ENCODE assay signal across 19 cellular contexts in the genomic region with DNA sequence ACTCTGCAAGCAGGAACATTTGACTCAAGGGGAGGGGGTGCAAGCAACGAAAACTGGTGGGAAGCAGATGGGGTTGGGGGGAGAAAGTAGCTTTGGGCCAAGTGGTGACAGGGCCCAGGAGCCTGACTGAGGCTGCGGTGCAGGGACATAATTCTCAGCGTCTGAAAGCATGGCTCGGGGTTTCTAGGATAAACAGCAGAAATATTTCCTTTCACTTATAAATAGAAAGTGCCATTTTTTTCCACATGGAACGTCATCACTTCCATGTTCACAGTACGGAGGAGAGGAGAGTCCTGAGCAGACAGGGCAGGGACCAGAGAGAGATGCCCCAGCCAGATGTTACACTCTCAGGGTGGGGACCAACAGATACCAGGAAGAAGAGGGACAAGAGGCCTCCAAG.
DNase-seq lines count a peak whose midpoint lies in the region; ATAC-seq and TF ChIP-seq lines count a peak whose summit lies in the region.
"Had no signal": no experiment of that assay in that cellular context is flagged by ENCODE, and none has a peak within 500 bp of the region (broad histone marks: within the 10 kb centered on the region; RNA-seq: fewer than 3 reads in every experiment).

No MANE protein-coding gene starts in this region.

- H3K27ac Mint-ChIP-seq in natural killer cell: no peak overlapping the region
- H3K27ac Mint-ChIP-seq: endodermal cell, H9, naive B cell had no signal

- H3K27me3 ChIP-seq in ACC112 (ENCODE audit: insufficient read depth, low read length) (no peaks in the 10 kb centered on the region), rectal smooth muscle tissue (ENCODE audit: control insufficient read depth, insufficient read depth, low read length) (no peaks in the 10 kb centered on the region)

- no peak for ATAC-seq in GM18868 (IDR thresholded peaks at IDR 0.05; ENCODE audit: unreplicated experiment)
- no peak for ATAC-seq in natural killer cell
- ATAC-seq: activated CD4-positive, CD25-positive, alpha-beta regulatory T cell treated with anti-CD3 and anti-CD28 coated beads, Interleukin-2, amount 50 U/mL, for 24 hours; SK-N-SH treated with all-trans-retinoic acid at 6 μM for 48 hours had no signal

- no peak overlapping the region for H2AFZ ChIP-seq in ACC112 (ENCODE audit: low read length, unreplicated experiment)

- H3K79me2 ChIP-seq in ACC112 (ENCODE audit: control insufficient read depth, insufficient read depth, low read length, unreplicated experiment): peaks cover 31% of the 10 kb centered on the region

- H3K27ac ChIP-seq in ACC112 (ENCODE audit: low read depth, low read length) (peak overlapping the region; percentile 99), rectal smooth muscle tissue (ENCODE audit: low read depth, low read length) (peak overlapping the region; percentile 27)

- H3K4me3 ChIP-seq in ACC112 (ENCODE audit: low read depth, low read length) (no peak overlapping the region), fibroblast of the aortic adventitia (ENCODE audit: low read depth, low read length) (no peak overlapping the region), rectal smooth muscle tissue (ENCODE audit: low read length) (no peak overlapping the region)

- no peak overlapping the region for H3K9ac ChIP-seq in rectal smooth muscle tissue (ENCODE audit: low read length)

- no peak overlapping the region for H3K4me3 Mint-ChIP-seq in natural killer cell
- H3K4me3 Mint-ChIP-seq: endodermal cell, H9, naive B cell had no signal

- TF ChIP-seq CTCF in fibroblast of the aortic adventitia (IDR thresholded peaks at IDR 0.05; ENCODE audit: insufficient read depth, low read length) (no peak), natural killer cell (IDR thresholded peaks at IDR 0.05) (no peak)

- peaks cover 4% of the 10 kb centered on the region in 2 donors for H3K27me3 Mint-ChIP-seq in natural killer cell (ENCODE audit: low read depth in 2 of 2)

- peaks cover 17 to 31% of the 10 kb centered on the region in 2 donors for H3K4me1 Mint-ChIP-seq in natural killer cell

- H3K36me3 ChIP-seq in ACC112 (ENCODE audit: insufficient read depth, low read length): peaks cover 8% of the 10 kb centered on the region
- H3K36me3 ChIP-seq in rectal smooth muscle tissue (ENCODE audit: control insufficient read depth, insufficient read depth, low read length): no peaks in the 10 kb centered on the region

- H3K4me1 ChIP-seq in ACC112 (ENCODE audit: control insufficient read depth, insufficient read depth, low read length, unreplicated experiment): peaks cover 40% of the 10 kb centered on the region
- peaks cover 19% of the 10 kb centered on the region for H3K4me1 ChIP-seq in rectal smooth muscle tissue (ENCODE audit: control insufficient read depth, insufficient read depth, low read length)

- no peaks in the 10 kb centered on the region for H3K36me3 Mint-ChIP-seq in natural killer cell
- H3K36me3 Mint-ChIP-seq: naive B cell had no signal

- intact Hi-C loops in natural killer cell (cut with micrococcal nuclease): no loop called here

- H3K9me3 Mint-ChIP-seq in natural killer cell: no peaks in the 10 kb centered on the region
- H3K9me3 Mint-ChIP-seq: endodermal cell, H9, naive B cell had no signal

- DNase-seq in NCI-H446 treated with DMSO at 0.1 percent for 48 hours (lab: John Stamatoyannopoulos, UW) (peak; percentile 18), fibroblast of the aortic adventitia (ENCODE audit: low read depth) (peak; percentile 54), NCI-H2029 treated with DMSO at 0.1 percent for 48 hours (lab: John Stamatoyannopoulos, UW) (no peak), natural killer cell (no peak), SIG-M5 (lab: John Stamatoyannopoulos, UW) (no peak)
- DNase-seq: ACHN; amniotic stem cell; DMS53; endodermal cell; H9; naive B cell; NK-92 treated with Interleukin-12 subunit alpha and Interleukin-12 subunit beta, amount 100 ng/mL, for 24 hours; small intestine; trophoblast cell had no signal

Comparison
In these comparisons a context has a peak if more than half of its experiments do, and no peak if none do; other contexts are left out.
1. DNase-seq: peak in NCI-H446 treated with DMSO at 0.1 percent for 48 hours (single experiment) and fibroblast of the aortic adventitia (single experiment); none in NCI-H2029 treated with DMSO at 0.1 percent for 48 hours (single experiment), natural killer cell (single experiment) and SIG-M5 (single experiment).